18 cellular contexts compared by ENCODE assay signal in the genomic region with DNA sequence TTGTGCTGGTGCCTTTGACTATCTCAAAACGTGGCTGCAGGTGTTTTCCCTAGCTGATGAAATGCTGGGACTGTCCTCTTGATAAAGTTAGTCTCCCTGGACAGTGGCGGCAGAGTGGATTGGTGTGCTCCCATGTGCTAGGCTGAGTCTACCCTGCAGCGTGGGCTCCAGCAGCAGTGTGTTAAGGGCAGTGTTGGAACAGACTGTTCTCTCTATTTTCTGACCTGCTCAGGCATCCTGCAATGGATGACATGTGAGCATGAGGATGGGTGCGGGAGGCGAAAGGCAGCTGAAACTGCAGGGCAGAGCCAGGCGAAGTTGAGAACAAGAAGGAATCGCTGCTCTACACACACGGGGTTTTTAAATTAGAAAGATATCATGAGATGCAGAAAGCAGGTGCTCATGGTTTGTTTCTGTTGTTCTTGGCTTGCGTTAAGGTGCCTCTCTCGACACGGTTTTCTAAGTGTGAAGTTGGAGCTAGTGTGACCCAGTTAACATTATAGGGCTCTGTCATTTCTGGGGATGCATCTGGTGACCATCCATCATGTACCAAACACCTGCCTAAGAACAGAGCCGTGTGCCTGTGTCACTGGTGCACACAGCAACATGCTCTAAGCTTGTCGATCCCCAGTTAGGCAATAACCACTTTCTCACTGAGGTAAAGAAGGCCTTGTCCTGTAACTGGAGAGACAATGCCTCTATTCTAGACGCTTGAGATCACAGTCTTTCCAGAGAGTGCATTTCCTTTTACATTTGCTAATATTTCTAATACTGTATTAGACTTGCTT. TPM values are rescaled to one million over a fixed set of nuclear protein-coding genes. Genes with fewer than 3 reads are reported as not detected.
DNase-seq lines count a peak whose midpoint lies in the region; ATAC-seq and TF ChIP-seq lines count a peak whose summit lies in the region.
"Had no signal": no experiment of that assay in that cellular context is flagged by ENCODE, and none has a peak within 500 bp of the region (broad histone marks: within the 10 kb centered on the region; RNA-seq: fewer than 3 reads in every experiment).

No MANE protein-coding gene starts in this region.

- intact Hi-C loops in right cardiac atrium (cut with DNase I): no loop called here
- intact Hi-C loops in thyroid gland (cut with DNase I): no loop called here

- DNase-seq in caudate nucleus (lab: John Stamatoyannopoulos, UW) (no peak), foreskin melanocyte (peak; percentile 6), right cardiac atrium (peak in 1 of 3 donors; percentile 71), thyroid gland (no peak)
- DNase-seq: CD4-positive, CD25-positive, alpha-beta regulatory T cell; EL; H7; IMR-90; Karpas-422; MG63; NCI-H1092; NCI-H146; NCI-H2081; NCI-H524 had no signal

- no peaks in the 10 kb centered on the region for H3K27me3 ChIP-seq in right cardiac atrium (ENCODE audit: control insufficient read depth, insufficient read depth)
- H3K27me3 ChIP-seq in thyroid gland: no peaks in the 10 kb centered on the region
- H3K27me3 ChIP-seq: MG63 had no signal

- H3K36me3 ChIP-seq in thyroid gland: no peaks in the 10 kb centered on the region

- peak; percentile 86 to 95 for ATAC-seq in right cardiac atrium
- no peak for ATAC-seq in GM19455 (IDR thresholded peaks at IDR 0.05; ENCODE audit: unreplicated experiment)
- ATAC-seq in HG02973 (IDR thresholded peaks at IDR 0.05; ENCODE audit: unreplicated experiment): no peak
- ATAC-seq: Panc1 had no signal

- H3K4me3 ChIP-seq in right cardiac atrium (ENCODE audit: low read length): no peak overlapping the region
- no peak overlapping the region for H3K4me3 ChIP-seq in thyroid gland (replicated peaks in 1 of 3)
- H3K4me3 ChIP-seq: MG63 had no signal

- TF ChIP-seq CTCF in thyroid gland (IDR thresholded peaks at IDR 0.05): no peak

- TF ChIP-seq POLR2A in thyroid gland (IDR thresholded peaks at IDR 0.05): no peak

- 65% methylated on average over 14 of the region's 14 CpGs for whole genome bisulfite sequencing in right cardiac atrium
- 87 to 88% methylated on average over 14 of the region's 14 CpGs for WGBS in thyroid gland, 2 donors

- H3K9me3 ChIP-seq in right cardiac atrium (ENCODE audit: control insufficient read depth, low read length) (no peaks in the 10 kb centered on the region), thyroid gland (no peaks in the 10 kb centered on the region)

- H3K27ac ChIP-seq in caudate nucleus (ENCODE audit: low read depth, low read length): peak overlapping the region; percentile 0
- peak overlapping the region; percentile 78 for H3K27ac ChIP-seq in right cardiac atrium (ENCODE audit: low read length)
- H3K27ac ChIP-seq in temporal lobe (ENCODE audit: low read depth, low read length): peak overlapping the region; percentile 80
- H3K27ac ChIP-seq in thyroid gland: no peak overlapping the region

- peaks cover 12% of the 10 kb centered on the region for H3K4me1 ChIP-seq in right cardiac atrium (ENCODE audit: control insufficient read depth, insufficient read depth, low read length)
- peaks cover 0 to 5% of the 10 kb centered on the region in 2 donors for H3K4me1 ChIP-seq in thyroid gland

RNA-seq across cellular contexts. Expression of gene SLCO3A1, which starts 44.3 kb away (rescaled TPM):
- total RNA-seq in right cardiac atrium (10 to 100 TPM; 37.4 to 52.0 (median 46.2) TPM), temporal lobe (9.3 TPM), thyroid gland (10 to 100 TPM; 23.3 to 31.4 (median 28.0) TPM)
- polyA plus RNA-seq in right cardiac atrium: 42.1 TPM

Comparison
In these comparisons a context has a peak if more than half of its experiments do, and no peak if none do; other contexts are left out.
1. H3K27ac ChIP-seq: peak in caudate nucleus (single experiment), right cardiac atrium (single experiment) and temporal lobe (single experiment); none in thyroid gland (0 of 3).
2. ATAC-seq: peak in right cardiac atrium (2 of 2); none in GM19455 (single experiment) and HG02973 (single experiment).